In genomic region chr19:3368441-3368795, GRCh38 we compare ENCODE assay signal across 8 cellular contexts. TPM values are rescaled to one million over a fixed set of nuclear protein-coding genes. Genes with fewer than 3 reads are reported as not detected.
A peak's percentile ranks its signal among the peaks of the same experiment; 100 is the strongest.
DNase-seq lines count a peak whose midpoint lies in the region; ATAC-seq and TF ChIP-seq lines count a peak whose summit lies in the region.

No MANE protein-coding gene starts in this region.

- H3K9me3 ChIP-seq in body of pancreas = no peaks in the 10 kb centered on the region
- no peaks in the 10 kb centered on the region for H3K9me3 ChIP-seq in mesenchymal stem cell (ENCODE audit: control insufficient read depth, low read length)
- H3K9me3 ChIP-seq in transverse colon = no peaks in the 10 kb centered on the region

- H3K79me1 ChIP-seq in mesenchymal stem cell (replicated peaks; ENCODE audit: low read length, poor library complexity, severe bottlenecking) = peaks cover 14% of the 10 kb centered on the region

- peak overlapping the region; percentile 87 for H2AK5ac ChIP-seq in mesenchymal stem cell (ENCODE audit: low read length, severe bottlenecking)

- peak overlapping the region in 1 of 2 experiments; percentile 83 for H3K14ac ChIP-seq in mesenchymal stem cell (ENCODE audit: low read length in 2 of 2)

- peak overlapping the region; percentile 86 for H3K9ac ChIP-seq in mesenchymal stem cell (ENCODE audit: low read length)

- peaks cover 36% of the 10 kb centered on the region for H3K4me1 Mint-ChIP-seq in activated naive CD4-positive, alpha-beta T cell treated with anti-CD3 and anti-CD28 coated beads for 36 hours (ENCODE audit: low read depth)

- peak overlapping the region; percentile 2 to 74 for H3K4ac ChIP-seq in mesenchymal stem cell (ENCODE audit: low read depth in 1 of 2, low read length in 2 of 2)

- H2AFZ ChIP-seq in mesenchymal stem cell (ENCODE audit: low read depth, low read length) = no peak overlapping the region

- no peak for TF ChIP-seq POLR2A in body of pancreas (IDR thresholded peaks at IDR 0.05)
- TF ChIP-seq POLR2A in transverse colon (IDR thresholded peaks at IDR 0.05) = no peak

- H3K27ac ChIP-seq in body of pancreas (peak overlapping the region; percentile 97 to 99 (median 99)), mesenchymal stem cell (ENCODE audit: low read length, poor library complexity, severe bottlenecking) (peak overlapping the region; percentile 51), transverse colon (peak overlapping the region; percentile 94 to 100 (median 97))

- peak overlapping the region; percentile 45 for H2BK120ac ChIP-seq in mesenchymal stem cell (ENCODE audit: low read depth, low read length)

- H3K36me3 Mint-ChIP-seq in activated naive CD4-positive, alpha-beta T cell treated with anti-CD3 and anti-CD28 coated beads for 36 hours (ENCODE audit: low read depth) = no peaks in the 10 kb centered on the region

- H3K4me1 ChIP-seq in body of pancreas (peaks cover 78% of the 10 kb centered on the region), mesenchymal stem cell (ENCODE audit: control insufficient read depth, insufficient read depth, low read depth, low read length) (peaks cover 40% of the 10 kb centered on the region), transverse colon (peaks cover 7 to 62% (median 34%) of the 10 kb centered on the region in 4 donors)

- in situ Hi-C loops in transverse colon (cut with MboI; ENCODE audit: low pct_ligation_motif_present in 1 of 4, low pct_unique_long_range_greater_than_20kb in 1 of 4, low sequenced_read_pairs in 3 of 4) = no loop called here

- H3K4me3 Mint-ChIP-seq in activated naive CD4-positive, alpha-beta T cell treated with anti-CD3 and anti-CD28 coated beads for 36 hours = peak overlapping the region; percentile 64

- no peaks in the 10 kb centered on the region for H3K27me3 Mint-ChIP-seq in activated naive CD4-positive, alpha-beta T cell treated with anti-CD3 and anti-CD28 coated beads for 36 hours (ENCODE audit: low read depth)

- peak overlapping the region in 1 of 2 experiments; percentile 89 for H3K18ac ChIP-seq in mesenchymal stem cell (ENCODE audit: low read depth in 1 of 2, low read length in 2 of 2)

- H4K91ac ChIP-seq in mesenchymal stem cell (ENCODE audit: low read length) = peak overlapping the region; percentile 25

- CTCF ChIA-PET in activated naive CD4-positive, alpha-beta T cell treated with anti-CD3 and anti-CD28 coated beads for 36 hours (lab: Charles Lee) = interaction anchor here (0.5 kb wide), 1 partner anchor 134 kb away, joined by 3 read pairs; no protein-coding TSS in a partner anchor

- H2BK5ac ChIP-seq in mesenchymal stem cell (ENCODE audit: low read depth, low read length, poor library complexity, severe bottlenecking) = no peak overlapping the region

- peak overlapping the region in 1 of 2 experiments; percentile 56 for H2BK12ac ChIP-seq in mesenchymal stem cell (ENCODE audit: low read length in 2 of 2)

- H3K27me3 ChIP-seq in body of pancreas (no peaks in the 10 kb centered on the region), mesenchymal stem cell (ENCODE audit: control insufficient read depth in 1 of 2, insufficient read depth in 1 of 2, low read length in 2 of 2) (no peaks in the 10 kb centered on the region), transverse colon (no peaks in the 10 kb centered on the region)

- H3K36me3 ChIP-seq in body of pancreas (replicated peaks in 1 of 2; ENCODE audit: insufficient read depth in 1 of 2, low read depth in 2 of 2) (no peaks in the 10 kb centered on the region), mesenchymal stem cell (ENCODE audit: control insufficient read depth in 1 of 2, insufficient read depth in 2 of 2, low read depth in 1 of 2, low read length in 2 of 2) (peaks cover 4 to 6% of the 10 kb centered on the region in 2 experiments), transverse colon (no peaks in the 10 kb centered on the region)

- no peak for ATAC-seq in body of pancreas

- peak overlapping the region in 1 of 2 donors; percentile 63 for H3K4me3 ChIP-seq in body of pancreas
- peak overlapping the region in 1 of 2 experiments; percentile 87 for H3K4me3 ChIP-seq in mesenchymal stem cell (ENCODE audit: insufficient read depth in 1 of 2, low read depth in 1 of 2, low read length in 2 of 2)
- peak overlapping the region; percentile 59 to 91 (median 84) for H3K4me3 ChIP-seq in transverse colon

- TF ChIP-seq EP300 in transverse colon (IDR thresholded peaks at IDR 0.05; ENCODE audit: low read depth) = no peak

- DNase-seq in activated naive CD4-positive, alpha-beta T cell treated with anti-CD3 and anti-CD28 coated beads for 36 hours = no peak
- DNase-seq in activated naive CD4-positive, alpha-beta T cell treated with anti-CD3 and anti-CD28 coated beads, Interleukin-2, amount 50 U/mL, for 16 hours = no peak
- DNase-seq in body of pancreas (peak in 1 of 4 donors; percentile 21), mesenchymal stem cell (no peak), transverse colon (no peak), NCI-H1048 (lab: John Stamatoyannopoulos, UW) (no peak), iPS-NIHi11 (ENCODE audit: low spot score) (no peak)
- DNase-seq in stimulated activated CD4-positive, alpha-beta T cell treated with anti-CD3 and anti-CD28 coated beads, Interleukin-2, amount 100 ng/mL, for 48 hours = no peak

- TF ChIP-seq CTCF in body of pancreas (IDR thresholded peaks at IDR 0.05) (no peak), transverse colon (IDR thresholded peaks at IDR 0.05) (no peak)

- H3K4me2 ChIP-seq in mesenchymal stem cell (ENCODE audit: low read length, poor library complexity, severe bottlenecking) = peak overlapping the region; percentile 96

- H3K27ac Mint-ChIP-seq in activated naive CD4-positive, alpha-beta T cell treated with anti-CD3 and anti-CD28 coated beads for 36 hours = no peak overlapping the region

- no peak overlapping the region for H2BK15ac ChIP-seq in mesenchymal stem cell (ENCODE audit: low read depth, poor library complexity, severe bottlenecking)

- peak overlapping the region; percentile 66 for H4K8ac ChIP-seq in mesenchymal stem cell (ENCODE audit: low read length)

- intact Hi-C loops in activated naive CD4-positive, alpha-beta T cell treated with anti-CD3 and anti-CD28 coated beads for 36 hours (cut with micrococcal nuclease) = no loop called here
- intact Hi-C loops in body of pancreas (cut with DNase I) (no loop called here), transverse colon (cut with DNase I; ENCODE audit: low total_unique reads) (no loop called here)

- 14 to 18% methylated on average over 5 of the region's 5 CpGs for WGBS in body of pancreas, 2 donors
- WGBS in mesenchymal stem cell = 57% methylated on average over 2 of the region's 5 CpGs
- WGBS in transverse colon (ENCODE audit: low coverage in 1 of 2), 2 donors = 32% methylated on average over 5 of the region's 5 CpGs; no CpG with 5 or more reads in 1 of the 2 donors

- H3K23ac ChIP-seq in mesenchymal stem cell (ENCODE audit: low read length in 2 of 2) = peak overlapping the region in 1 of 2 experiments; percentile 41

- no peaks in the 10 kb centered on the region for H3K9me3 Mint-ChIP-seq in activated naive CD4-positive, alpha-beta T cell treated with anti-CD3 and anti-CD28 coated beads for 36 hours

RNA-seq across cellular contexts. Expression of gene NFIC, which starts 2.0 kb away (rescaled TPM):
- 10 to 100 TPM; 11.9 to 12.8 TPM for total RNA-seq in activated naive CD4-positive, alpha-beta T cell treated with anti-CD3 and anti-CD28 coated beads for 36 hours
- total RNA-seq in body of pancreas (100 to 1,000 TPM; 178 to 186 TPM), transverse colon (100 to 1,000 TPM in 1 of 4 donors, 10 to 100 TPM in 3; 39.9 to 145 (median 68.1) TPM)
- polyA plus RNA-seq in mesenchymal stem cell (2013, experiment 1 of 2) = 101 TPM
- polyA plus RNA-seq in mesenchymal stem cell (2013, experiment 2 of 2) = 98.4 TPM
